Comparison of ENCODE assay signal across 8 cellular contexts in genomic region chr1:67735806-67736627, GRCh38. TPM values are rescaled to one million over a fixed set of nuclear protein-coding genes. Genes with fewer than 3 reads are reported as not detected.
DNase-seq lines count a peak whose midpoint lies in the region; ATAC-seq and TF ChIP-seq lines count a peak whose summit lies in the region.

No MANE protein-coding gene starts in this region.

- no peak for TF ChIP-seq CTCF in nephron (IDR thresholded peaks at IDR 0.05; ENCODE audit: unreplicated experiment in 3 of 3)
- no peak for TF ChIP-seq CTCF in upper lobe of left lung (IDR thresholded peaks at IDR 0.05)

- H3K4me1 ChIP-seq in upper lobe of left lung, result peaks cover 12 to 29% (median 21%) of the 10 kb centered on the region in 4 donors

- no peaks in the 10 kb centered on the region for H3K27me3 Mint-ChIP-seq in activated CD8-positive, alpha-beta memory T cell treated with anti-CD3 and anti-CD28 coated beads, Interleukin-2, amount 10 ng/mL, durations not matched to agents 7 days and 5 days
- no peaks in the 10 kb centered on the region for H3K27me3 Mint-ChIP-seq in activated CD8-positive, alpha-beta T cell treated with anti-CD3 and anti-CD28 coated beads, Interleukin-2, amount 10 ng/mL, durations not matched to agents 7 days and 5 days (ENCODE audit: low read depth)
- H3K27me3 Mint-ChIP-seq in nephron (ENCODE audit: low read depth), result no peaks in the 10 kb centered on the region

- H3K27me3 ChIP-seq in upper lobe of left lung, result no peaks in the 10 kb centered on the region

- no peaks in the 10 kb centered on the region for H3K36me3 Mint-ChIP-seq in activated CD8-positive, alpha-beta memory T cell treated with anti-CD3 and anti-CD28 coated beads, Interleukin-2, amount 10 ng/mL, durations not matched to agents 7 days and 5 days
- no peaks in the 10 kb centered on the region for H3K36me3 Mint-ChIP-seq in activated CD8-positive, alpha-beta T cell treated with anti-CD3 and anti-CD28 coated beads, Interleukin-2, amount 10 ng/mL, durations not matched to agents 7 days and 5 days (ENCODE audit: low read depth)
- no peaks in the 10 kb centered on the region for H3K36me3 Mint-ChIP-seq in nephron (ENCODE audit: low read depth)

- no peak for TF ChIP-seq POLR2A in upper lobe of left lung (IDR thresholded peaks at IDR 0.05)

- H3K9me3 Mint-ChIP-seq in activated CD8-positive, alpha-beta memory T cell treated with anti-CD3 and anti-CD28 coated beads, Interleukin-2, amount 10 ng/mL, durations not matched to agents 7 days and 5 days (ENCODE audit: low read depth), result no peaks in the 10 kb centered on the region
- H3K9me3 Mint-ChIP-seq in activated CD8-positive, alpha-beta T cell treated with anti-CD3 and anti-CD28 coated beads, Interleukin-2, amount 10 ng/mL, durations not matched to agents 7 days and 5 days (ENCODE audit: insufficient read depth), result no peaks in the 10 kb centered on the region
- H3K9me3 Mint-ChIP-seq in nephron, result no peaks in the 10 kb centered on the region

- peak overlapping the region; percentile 85 for H3K27ac Mint-ChIP-seq in activated CD8-positive, alpha-beta memory T cell treated with anti-CD3 and anti-CD28 coated beads, Interleukin-2, amount 10 ng/mL, durations not matched to agents 7 days and 5 days
- peak overlapping the region; percentile 86 for H3K27ac Mint-ChIP-seq in activated CD8-positive, alpha-beta T cell treated with anti-CD3 and anti-CD28 coated beads, Interleukin-2, amount 10 ng/mL, durations not matched to agents 7 days and 5 days
- H3K27ac Mint-ChIP-seq in nephron, result peak overlapping the region; percentile 93 to 98 (median 97)

- H3K4me1 Mint-ChIP-seq in activated CD8-positive, alpha-beta memory T cell treated with anti-CD3 and anti-CD28 coated beads, Interleukin-2, amount 10 ng/mL, durations not matched to agents 7 days and 5 days, result peaks cover 21% of the 10 kb centered on the region
- H3K4me1 Mint-ChIP-seq in activated CD8-positive, alpha-beta T cell treated with anti-CD3 and anti-CD28 coated beads, Interleukin-2, amount 10 ng/mL, durations not matched to agents 7 days and 5 days (ENCODE audit: low read depth), result peaks cover 19% of the 10 kb centered on the region
- H3K4me1 Mint-ChIP-seq in nephron, result peaks cover 70% of the 10 kb centered on the region

- POLR2A ChIA-PET in activated CD8-positive, alpha-beta T cell treated with anti-CD3 and anti-CD28 coated beads, Interleukin-2, amount 10 ng/mL, durations not matched to agents 7 days and 5 days (lab: Charles Lee), result interaction anchor here (4.6 kb wide), 1 partner anchor 51 kb away, joined by 23 read pairs; the partner anchor contains the start of gene GADD45A

- peak in 1 of 4 donors; percentile 12 for TF ChIP-seq EP300 in upper lobe of left lung (IDR thresholded peaks at IDR 0.05)

- no peaks in the 10 kb centered on the region for H3K36me3 ChIP-seq in upper lobe of left lung

- CTCF ChIA-PET in activated CD8-positive, alpha-beta memory T cell treated with anti-CD3 and anti-CD28 coated beads, Interleukin-2, amount 10 ng/mL, durations not matched to agents 7 days and 5 days (lab: Charles Lee), result no interaction called here
- CTCF ChIA-PET in activated CD8-positive, alpha-beta T cell treated with anti-CD3 and anti-CD28 coated beads, Interleukin-2, amount 10 ng/mL, durations not matched to agents 7 days and 5 days (lab: Charles Lee), result interaction anchor here (0.9 kb wide), 1 partner anchor 29 kb away, joined by 3 read pairs; no protein-coding TSS in a partner anchor

- peak; percentile 92 for ATAC-seq in activated CD8-positive, alpha-beta memory T cell treated with anti-CD3 and anti-CD28 coated beads, Interleukin-2, amount 10 ng/mL, durations not matched to agents 7 days and 5 days
- ATAC-seq in HG02852 (IDR thresholded peaks at IDR 0.05; ENCODE audit: unreplicated experiment) (peak; percentile 89), esophagus mucosa (peak; percentile 95), upper lobe of left lung (ENCODE audit: low FRiP score in 2 of 2) (peak; percentile 68 to 86)
- peak; percentile 93 for ATAC-seq in activated CD8-positive, alpha-beta T cell treated with anti-CD3 and anti-CD28 coated beads, Interleukin-2, amount 10 ng/mL, durations not matched to agents 7 days and 5 days

- peak overlapping the region in 1 of 4 donors; percentile 21 for H3K4me3 ChIP-seq in upper lobe of left lung

- H3K27ac ChIP-seq in upper lobe of left lung, result peak overlapping the region; percentile 38 to 79 (median 71)

- WGBS in upper lobe of left lung, 2 donors, result 30 to 31% methylated on average over 9 to 11 of the region's 11 CpGs

- peak overlapping the region; percentile 40 for H3K4me3 Mint-ChIP-seq in activated CD8-positive, alpha-beta memory T cell treated with anti-CD3 and anti-CD28 coated beads, Interleukin-2, amount 10 ng/mL, durations not matched to agents 7 days and 5 days
- H3K4me3 Mint-ChIP-seq in activated CD8-positive, alpha-beta T cell treated with anti-CD3 and anti-CD28 coated beads, Interleukin-2, amount 10 ng/mL, durations not matched to agents 7 days and 5 days, result peak overlapping the region; percentile 62
- H3K4me3 Mint-ChIP-seq in nephron, result peak overlapping the region in 2 of 3 experiments; percentile 40 to 55

- peak; percentile 65 for DNase-seq in activated CD8-positive, alpha-beta memory T cell treated with anti-CD3 and anti-CD28 coated beads, Interleukin-2, amount 10 ng/mL, durations not matched to agents 7 days and 5 days
- no peak for DNase-seq in activated CD8-positive, alpha-beta memory T cell treated with anti-CD3 and anti-CD28 coated beads for 24 hours
- DNase-seq in NCI-H2107 treated with DMSO at 0.1 percent for 48 hours (lab: John Stamatoyannopoulos, UW; ENCODE audit: unreplicated experiment), result peak; percentile 69
- DNase-seq in activated CD8-positive, alpha-beta T cell treated with anti-CD3 and anti-CD28 coated beads, Interleukin-2, amount 10 ng/mL, durations not matched to agents 7 days and 5 days, result peak; percentile 62
- DNase-seq in upper lobe of left lung, result peak; percentile 41 to 50

- no peaks in the 10 kb centered on the region for H3K9me3 ChIP-seq in upper lobe of left lung

RNA-seq across cellular contexts. Expression of gene GADD45A, which starts 51.0 kb away (rescaled TPM):
- 10 to 100 TPM; 30.2 to 33.7 TPM for total RNA-seq in activated CD8-positive, alpha-beta memory T cell treated with anti-CD3 and anti-CD28 coated beads, Interleukin-2, amount 10 ng/mL, durations not matched to agents 7 days and 5 days
- 10 to 100 TPM; 17.9 to 21.7 TPM for total RNA-seq in activated CD8-positive, alpha-beta T cell treated with anti-CD3 and anti-CD28 coated beads, Interleukin-2, amount 10 ng/mL, durations not matched to agents 7 days and 5 days
- total RNA-seq in esophagus mucosa (34.5 TPM), upper lobe of left lung (10 to 100 TPM; 21.7 to 45.6 (median 28.2) TPM)
